Comparison of ENCODE assay signal across 1 cellular context in the genomic region with DNA sequence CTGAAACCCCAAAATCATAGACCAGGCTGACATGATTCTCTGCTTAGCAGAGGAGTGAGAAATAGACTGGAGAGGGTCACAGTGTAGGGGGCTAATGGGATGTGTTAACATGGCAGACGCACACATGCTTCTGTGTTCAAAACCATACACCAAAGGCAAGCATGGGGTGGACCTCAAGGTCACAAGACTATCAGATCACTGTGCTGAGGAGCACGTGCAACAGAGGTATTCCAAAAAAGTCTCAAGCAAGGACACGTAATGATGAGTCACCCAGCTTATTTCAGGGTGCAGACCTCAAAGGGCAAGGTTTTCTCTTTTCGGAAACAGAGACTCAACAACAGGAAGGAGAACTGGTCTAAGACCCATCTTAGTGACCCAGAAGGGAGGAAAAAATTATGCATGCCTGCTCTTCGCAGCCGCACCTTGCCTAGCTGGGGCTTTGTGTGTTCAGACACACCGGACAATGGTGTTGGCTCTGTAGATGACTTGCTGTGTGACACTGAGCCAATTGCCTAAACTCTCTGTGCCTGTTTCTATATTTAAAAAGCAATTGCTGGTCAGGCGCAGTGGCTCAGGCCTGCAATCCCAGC.
TF ChIP-seq lines count a peak whose summit lies in the region.

No MANE protein-coding gene starts in this region.

TF ChIP-seq in WTC11, 78 proteins besides CTCF, POLR2A, EP300 and RAD21 (continued from another document):
- TF ChIP-seq, protein P1, sequence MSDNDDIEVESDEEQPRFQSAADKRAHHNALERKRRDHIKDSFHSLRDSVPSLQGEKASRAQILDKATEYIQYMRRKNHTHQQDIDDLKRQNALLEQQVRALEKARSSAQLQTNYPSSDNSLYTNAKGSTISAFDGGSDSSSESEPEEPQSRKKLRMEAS (CRISPR knock-in tag; IDR thresholded peaks at IDR 0.05) = no peak
- TF ChIP-seq FOXK1 (CRISPR knock-in tag; IDR thresholded peaks at IDR 0.05) = no peak
